ENCODE assay signal across 34 cellular contexts in the genomic region with DNA sequence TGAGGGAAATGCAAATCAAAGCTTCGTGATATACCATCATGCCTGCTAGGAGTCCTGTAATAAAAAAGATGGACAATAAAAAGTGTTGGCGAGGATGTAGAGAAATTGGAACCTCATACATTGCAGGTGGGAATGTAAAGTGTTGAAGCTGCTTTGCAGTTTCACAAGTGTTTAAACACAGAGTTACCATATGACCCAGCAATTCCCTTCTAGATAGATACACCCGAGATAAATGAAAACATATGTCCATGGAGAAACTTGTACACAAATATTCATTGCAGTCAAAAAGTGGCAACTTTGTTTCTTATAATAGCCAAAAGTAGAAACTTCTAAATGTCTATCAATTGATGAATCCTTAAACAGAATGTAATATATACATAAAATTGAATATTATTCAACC. TPM values are rescaled to one million over a fixed set of nuclear protein-coding genes. Genes with fewer than 3 reads are reported as not detected.
"Had no signal": no experiment of that assay in that cellular context is flagged by ENCODE, and none has a peak within 500 bp of the region (broad histone marks: within the 10 kb centered on the region; RNA-seq: fewer than 3 reads in every experiment).

No MANE protein-coding gene starts in this region.

- H3K27ac Mint-ChIP-seq: activated CD4-positive, alpha-beta T cell treated with anti-CD3 and anti-CD28 coated beads for 36 hours; activated CD4-positive, alpha-beta T cell treated with anti-CD3 and anti-CD28 coated beads, Interleukin-2, amount 10 ng/mL, durations not matched to agents 7 days and 5 days; activated CD8-positive, alpha-beta T cell treated with anti-CD3 and anti-CD28 coated beads, Interleukin-2, amount 10 ng/mL, durations not matched to agents 7 days and 5 days; activated naive CD4-positive, alpha-beta T cell treated with anti-CD3 and anti-CD28 coated beads for 36 hours; activated naive CD4-positive, alpha-beta T cell treated with anti-CD3 and anti-CD28 coated beads, Interleukin-2, amount 50 U/mL, for 72 hours; activated T-helper 1 cell treated with anti-CD3 and anti-CD28 coated beads, Interleukin-12 subunit alpha, Interleukin-12 subunit beta, Interleukin-2, Interleukin-4 antibody, amounts not matched to agents 30 ng/mL and 10 ng/mL and 1 ng/mL, durations not matched to agents 14 hours and 24 hours and 36 hours had no signal

- H3K4me3 ChIP-seq: cardiac muscle cell, Peyer's patch, SJSA1 had no signal

- H3K27me3 Mint-ChIP-seq: activated CD4-positive, alpha-beta T cell treated with anti-CD3 and anti-CD28 coated beads for 36 hours; activated CD4-positive, alpha-beta T cell treated with anti-CD3 and anti-CD28 coated beads, Interleukin-2, amount 10 ng/mL, durations not matched to agents 7 days and 5 days; central memory CD8-positive, alpha-beta T cell had no signal

- H3K9me3 ChIP-seq: Peyer's patch, SJSA1 had no signal

- H3K9me3 Mint-ChIP-seq: activated CD4-positive, alpha-beta T cell treated with anti-CD3 and anti-CD28 coated beads, Interleukin-2, amount 10 ng/mL, durations not matched to agents 7 days and 5 days; activated naive CD4-positive, alpha-beta T cell treated with anti-CD3 and anti-CD28 coated beads for 36 hours; activated naive CD4-positive, alpha-beta T cell treated with anti-CD3 and anti-CD28 coated beads, Interleukin-2, amount 50 U/mL, for 72 hours; activated T-cell treated with anti-CD3 and anti-CD28 coated beads, Interleukin-2, amount 50 U/mL, for 4 hours; activated T-helper 1 cell treated with anti-CD3 and anti-CD28 coated beads, Interleukin-12 subunit alpha, Interleukin-12 subunit beta, Interleukin-2, Interleukin-4 antibody, amounts not matched to agents 30 ng/mL and 10 ng/mL and 1 ng/mL, durations not matched to agents 14 hours and 24 hours and 36 hours; central memory CD8-positive, alpha-beta T cell had no signal

- H3K27ac ChIP-seq: brain microvascular endothelial cell, cardiac muscle cell, Peyer's patch, SJSA1 had no signal

- H3K4me1 ChIP-seq: Peyer's patch had no signal

- DNase-seq: activated CD4-positive, alpha-beta T cell treated with anti-CD3 and anti-CD28 coated beads for 36 hours; activated CD4-positive, alpha-beta T cell treated with anti-CD3 and anti-CD28 coated beads, Interleukin-2, amount 10 ng/mL, durations not matched to agents 7 days and 5 days; activated CD4-positive, alpha-beta T cell treated with anti-CD3 and anti-CD28 coated beads, Interleukin-2, amount 50 U/mL, for 48 hours; activated CD8-positive, alpha-beta T cell treated with anti-CD3 and anti-CD28 coated beads, Interleukin-2, amount 10 ng/mL, durations not matched to agents 7 days and 5 days; activated gamma-delta T cell treated with Interleukin-2 at 50 U/mL for 16 hours; activated naive CD4-positive, alpha-beta T cell treated with anti-CD3 and anti-CD28 coated beads for 36 hours; activated T-cell treated with anti-CD3 and anti-CD28 coated beads, Interleukin-2, amount 50 U/mL, for 4 hours; amniotic stem cell; aorta; brain microvascular endothelial cell; NCI-H1092 treated with DMSO at 0.1 percent for 48 hours; NCI-H1417; NCI-H146; NCI-H187; NCI-H2029 treated with DMSO at 0.1 percent for 48 hours; NCI-H2107; NCI-H2171; NCI-H510A; NCI-H526; NCI-H748 treated with DMSO at 0.1 percent for 48 hours; NK-92 treated with Interleukin-12 subunit alpha and Interleukin-12 subunit beta, amount 100 ng/mL, for 24 hours; PC-3; Peyer's patch; RPMI8226; SHP77 treated with DMSO at 0.1 percent for 48 hours; SW 1271; T-helper 1 cell had no signal

- ATAC-seq: activated CD4-positive, alpha-beta T cell treated with anti-CD3 and anti-CD28 coated beads for 36 hours; activated CD8-positive, alpha-beta T cell treated with anti-CD3 and anti-CD28 coated beads, Interleukin-2, amount 10 ng/mL, durations not matched to agents 7 days and 5 days; activated naive CD4-positive, alpha-beta T cell treated with anti-CD3 and anti-CD28 coated beads, Interleukin-2, amount 50 U/mL, for 72 hours; activated T-cell treated with anti-CD3 and anti-CD28 coated beads, Interleukin-2, amount 50 U/mL, for 4 hours; PC-3 had no signal

- H3K4me3 Mint-ChIP-seq: activated CD4-positive, alpha-beta T cell treated with anti-CD3 and anti-CD28 coated beads for 36 hours; activated CD4-positive, alpha-beta T cell treated with anti-CD3 and anti-CD28 coated beads, Interleukin-2, amount 10 ng/mL, durations not matched to agents 7 days and 5 days; activated CD8-positive, alpha-beta T cell treated with anti-CD3 and anti-CD28 coated beads, Interleukin-2, amount 10 ng/mL, durations not matched to agents 7 days and 5 days; activated naive CD4-positive, alpha-beta T cell treated with anti-CD3 and anti-CD28 coated beads for 36 hours; activated T-cell treated with anti-CD3 and anti-CD28 coated beads, Interleukin-2, amount 50 U/mL, for 4 hours; activated T-helper 1 cell treated with anti-CD3 and anti-CD28 coated beads, Interleukin-12 subunit alpha, Interleukin-12 subunit beta, Interleukin-2, Interleukin-4 antibody, amounts not matched to agents 30 ng/mL and 10 ng/mL and 1 ng/mL, durations not matched to agents 14 hours and 24 hours and 36 hours; central memory CD8-positive, alpha-beta T cell had no signal

- H3K27me3 ChIP-seq: brain microvascular endothelial cell, cardiac muscle cell, Peyer's patch, SJSA1 had no signal

RNA-seq across cellular contexts. Expression of gene ERVFRD-1, which starts 20.7 kb away (rescaled TPM):
- total RNA-seq: activated CD4-positive, alpha-beta T cell treated with anti-CD3 and anti-CD28 coated beads for 36 hours; activated CD4-positive, alpha-beta T cell treated with anti-CD3 and anti-CD28 coated beads, Interleukin-2, amount 10 ng/mL, durations not matched to agents 7 days and 5 days; activated CD8-positive, alpha-beta T cell treated with anti-CD3 and anti-CD28 coated beads, Interleukin-2, amount 10 ng/mL, durations not matched to agents 7 days and 5 days; activated naive CD4-positive, alpha-beta T cell treated with anti-CD3 and anti-CD28 coated beads for 36 hours; activated naive CD4-positive, alpha-beta T cell treated with anti-CD3 and anti-CD28 coated beads, Interleukin-2, amount 50 U/mL, for 72 hours; activated T-cell treated with anti-CD3 and anti-CD28 coated beads, Interleukin-2, amount 50 U/mL, for 4 hours; activated T-helper 1 cell treated with anti-CD3 and anti-CD28 coated beads, Interleukin-12 subunit alpha, Interleukin-12 subunit beta, Interleukin-2, Interleukin-4 antibody, amounts not matched to agents 30 ng/mL and 10 ng/mL and 1 ng/mL, durations not matched to agents 14 hours and 24 hours and 36 hours; cardiac muscle cell; chondrocyte; M059J; PC-3; Peyer's patch; SJSA1 had no signal
- polyA plus RNA-seq: aorta, cardiac muscle cell had no signal
